ENCODE assay signal across 8 cellular contexts in the genomic region with DNA sequence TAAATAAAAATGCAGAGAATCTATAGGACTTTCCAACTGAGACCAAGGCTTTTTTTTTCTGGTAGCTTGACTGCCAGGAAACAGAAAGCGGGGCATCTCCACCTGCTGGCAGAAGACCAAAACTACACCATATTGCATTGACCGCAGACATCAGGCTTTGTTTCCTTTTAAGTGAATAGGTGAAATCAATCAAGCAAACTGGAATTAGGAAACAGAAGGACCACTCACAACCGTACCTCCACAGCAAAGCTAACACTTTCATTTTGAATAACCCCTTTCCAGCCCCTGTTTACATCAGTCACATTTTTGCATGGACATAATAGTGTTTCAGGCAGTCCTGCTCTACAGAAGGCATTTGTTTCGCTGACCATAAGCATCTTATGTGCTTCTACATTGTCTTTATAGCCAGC.
DNase-seq lines count a peak whose midpoint lies in the region; TF ChIP-seq lines count a peak whose summit lies in the region.

No MANE protein-coding gene starts in this region.

- intact Hi-C loops in colonic mucosa (cut with DNase I) = loop anchor here (5.0 kb wide), 1 partner anchor 1235 kb away; no protein-coding TSS in a partner anchor

- H3K18ac ChIP-seq in H9 (ENCODE audit: insufficient read length, low read depth, low read length) = no peak overlapping the region

- H3K14ac ChIP-seq in H9 (ENCODE audit: insufficient read depth, low read length) = no peak overlapping the region

- H3T11ph ChIP-seq in H9 (ENCODE audit: low read length) = no peak overlapping the region

- H3K4me1 Mint-ChIP-seq in H9 = peaks cover 2% of the 10 kb centered on the region in 2 experiments; a peak in 1 of 4 replicates

- no peaks in the 10 kb centered on the region for H3K79me1 ChIP-seq in H9 (ENCODE audit: insufficient read depth, low read depth, low read length, poor library complexity, severe bottlenecking)

- H2BK5ac ChIP-seq in H9 (ENCODE audit: insufficient read length, low read length) = no peak overlapping the region

- H4K91ac ChIP-seq in H9 (ENCODE audit: insufficient read length, low read depth, low read length) = no peak overlapping the region

- H2BK12ac ChIP-seq in H9 (ENCODE audit: insufficient read length, low read depth, low read length) = no peak overlapping the region

- H3K27ac Mint-ChIP-seq in H9 = no peak overlapping the region

- no peak overlapping the region for H3K4me3 Mint-ChIP-seq in H9

- H4K5ac ChIP-seq in H9 (ENCODE audit: insufficient read length, low read depth, low read length) = no peak overlapping the region

- H3K36me3 ChIP-seq in WERI-Rb-1 (no peaks in the 10 kb centered on the region), colonic mucosa (no peaks in the 10 kb centered on the region)

- H3K9me3 ChIP-seq in H9 (ENCODE audit: control insufficient read depth, low read depth, low read length) = peaks cover 24% of the 10 kb centered on the region
- no peaks in the 10 kb centered on the region for H3K9me3 ChIP-seq in WERI-Rb-1 (ENCODE audit: severe bottlenecking)
- H3K9me3 ChIP-seq in colonic mucosa = no peaks in the 10 kb centered on the region

- H4K20me1 ChIP-seq in H9 (ENCODE audit: control insufficient read depth, insufficient read depth, insufficient read length) = no peaks in the 10 kb centered on the region

- TF ChIP-seq CTCF in H9 (conservative IDR thresholded peaks at IDR 0.05) = peak; percentile 77
- TF ChIP-seq CTCF in WERI-Rb-1 (IDR thresholded peaks at IDR 0.05; ENCODE audit: low read depth, low read length) = peak; percentile 79
- TF ChIP-seq CTCF in colonic mucosa (IDR thresholded peaks at IDR 0.05) = peak; percentile 56

- H4K8ac ChIP-seq in H9 (replicated peaks; ENCODE audit: insufficient read length, low read depth, low read length) = no peak overlapping the region

- WGBS in H9 (ENCODE audit: extremely low coverage, insufficient read length, low lambda C conversion rate) = no CpG with 5 or more reads among the region's 4 CpGs

- H2AK5ac ChIP-seq in H9 (ENCODE audit: insufficient read length, low read length) = no peak overlapping the region

- H3K4me2 ChIP-seq in H9 (ENCODE audit: insufficient read depth, insufficient read length, low read length) = no peak overlapping the region

- no peaks in the 10 kb centered on the region for H3K79me2 ChIP-seq in H9 (ENCODE audit: insufficient read depth, low read length)

- no peak overlapping the region for H3K4ac ChIP-seq in H9 (ENCODE audit: low read depth, low read length)

- no peak overlapping the region for H3K56ac ChIP-seq in H9 (ENCODE audit: insufficient read length, low read depth, low read length)

- no peaks in the 10 kb centered on the region; a peak in 1 of 7 replicates for H3K36me3 Mint-ChIP-seq in H9 (ENCODE audit: insufficient read depth in 1 of 3, low read depth in 3 of 3)

- no peaks in the 10 kb centered on the region for H3K23me2 ChIP-seq in H9 (ENCODE audit: insufficient read length, low read depth, low read length, poor library complexity, severe bottlenecking)

- H3K9me3 Mint-ChIP-seq in H9 = peaks cover 42 to 56% of the 10 kb centered on the region in 2 experiments

- H3K27me3 ChIP-seq in H9 (ENCODE audit: insufficient read depth, low read length) (no peaks in the 10 kb centered on the region), WERI-Rb-1 (ENCODE audit: insufficient read depth, low read depth, severe bottlenecking) (no peaks in the 10 kb centered on the region), colonic mucosa (no peaks in the 10 kb centered on the region)

- peak; percentile 23 for DNase-seq in NCI-H2107 treated with DMSO at 0.1 percent for 48 hours (lab: John Stamatoyannopoulos, UW; ENCODE audit: unreplicated experiment)
- DNase-seq in NCI-H2107 (lab: John Stamatoyannopoulos, UW) = no peak
- DNase-seq in H9 = peak; percentile 54
- DNase-seq in NCI-H146 (lab: John Stamatoyannopoulos, UW) = peak; percentile 3
- peak; percentile 53 for DNase-seq in WERI-Rb-1
- DNase-seq in colonic mucosa = peak; percentile 25
- DNase-seq in midbrain (lab: John Stamatoyannopoulos, UW) = peak; percentile 27
- DNase-seq in superior temporal gyrus (ENCODE audit: extremely low spot score) = peak; percentile 53

- H2BK20ac ChIP-seq in H9 (ENCODE audit: low read depth, low read length, poor library complexity, severe bottlenecking) = no peak overlapping the region

- no peaks in the 10 kb centered on the region for H3K27me3 Mint-ChIP-seq in H9 (ENCODE audit: low read depth)

- no peak overlapping the region for H2BK120ac ChIP-seq in H9 (ENCODE audit: low read depth, low read length, poor library complexity, severe bottlenecking)

- H3K9ac ChIP-seq in H9 (ENCODE audit: extremely low read depth, insufficient read length, low read length) (no peak overlapping the region), colonic mucosa (ENCODE audit: low read depth in 2 of 2, low read length in 2 of 2) (no peak overlapping the region)

- no peak overlapping the region for H3K4me3 ChIP-seq in WERI-Rb-1 (ENCODE audit: low read depth, low read length)
- no peak overlapping the region for H3K4me3 ChIP-seq in colonic mucosa

- H3K27ac ChIP-seq in H9 (ENCODE audit: insufficient read length, low read depth, low read length) (no peak overlapping the region), WERI-Rb-1 (no peak overlapping the region), colonic mucosa (no peak overlapping the region)

- H2BK15ac ChIP-seq in H9 (ENCODE audit: low read depth, low read length) = no peak overlapping the region

- H2AFZ ChIP-seq in H9 (ENCODE audit: low read length) = no peak overlapping the region

- no peak overlapping the region for H3K23ac ChIP-seq in H9 (ENCODE audit: insufficient read length, low read depth, low read length)

- no peaks in the 10 kb centered on the region for H3K4me1 ChIP-seq in H9 (ENCODE audit: insufficient read depth, low read length)
- H3K4me1 ChIP-seq in colonic mucosa = no peaks in the 10 kb centered on the region
